In genomic region chr2:111652681-111653080, GRCh38 we compare ENCODE assay signal across 21 cellular contexts.
DNase-seq lines count a peak whose midpoint lies in the region; ATAC-seq and TF ChIP-seq lines count a peak whose summit lies in the region.
"Had no signal": no experiment of that assay in that cellular context is flagged by ENCODE, and none has a peak within 500 bp of the region (broad histone marks: within the 10 kb centered on the region; RNA-seq: fewer than 3 reads in every experiment).

No MANE protein-coding gene starts in this region.

- TF ChIP-seq POLR2A in esophagus squamous epithelium (IDR thresholded peaks at IDR 0.05), result no peak

- H3K4me1 ChIP-seq in cardiac muscle cell (ENCODE audit: low read depth) (peaks cover 37% of the 10 kb centered on the region), heart right ventricle (no peaks in the 10 kb centered on the region), esophagus squamous epithelium (peaks cover 0 to 14% (median 0%) of the 10 kb centered on the region in 3 donors), left lung (no peaks in the 10 kb centered on the region), upper lobe of right lung (no peaks in the 10 kb centered on the region)
- H3K4me1 ChIP-seq: A549; BE2C; BLaER1 treated with 17β-estradiol and CSF1 and Interleukin-3, amounts not matched to agents 10 nM and 100 nM had no signal

- H3K4me3 ChIP-seq in cardiac muscle cell, result no peak overlapping the region
- H3K4me3 ChIP-seq in heart right ventricle, result no peak overlapping the region
- no peak overlapping the region for H3K4me3 ChIP-seq in esophagus squamous epithelium
- no peak overlapping the region for H3K4me3 ChIP-seq in left lung
- H3K4me3 ChIP-seq in upper lobe of right lung, result no peak overlapping the region
- H3K4me3 ChIP-seq: A549; BLaER1 treated with 17β-estradiol and CSF1 and Interleukin-3, amounts not matched to agents 10 nM and 100 nM; GM23338 had no signal

- H3K27ac ChIP-seq in cardiac muscle cell (peak overlapping the region; percentile 65), heart right ventricle (no peak overlapping the region), esophagus squamous epithelium (peak overlapping the region in 3 of 4 donors; percentile 12 to 52 (median 42)), left lung (peak overlapping the region in 1 of 2 donors; percentile 49), upper lobe of right lung (no peak overlapping the region)
- H3K27ac ChIP-seq: A549; BLaER1 treated with 17β-estradiol and CSF1 and Interleukin-3, amounts not matched to agents 10 nM and 100 nM had no signal

- intact Hi-C loops in heart right ventricle (cut with DNase I), result no loop called here
- intact Hi-C loops in esophagus squamous epithelium (cut with DNase I), result no loop called here
- intact Hi-C loops in left lung (cut with DNase I), result no loop called here
- intact Hi-C loops in upper lobe of right lung (cut with DNase I), result no loop called here
- intact Hi-C loops in left colon (cut with DNase I, micrococcal nuclease), result no loop called here
- intact Hi-C loops in posterior cingulate gyrus (cut with DNase I), result no loop called here

- H3K9me3 ChIP-seq in cardiac muscle cell (ENCODE audit: low read depth) (no peaks in the 10 kb centered on the region), heart right ventricle (peaks cover 0 to 27% (median under 1%) of the 10 kb centered on the region in 11 donors), esophagus squamous epithelium (peaks cover 0 to under 1% (median 0%) of the 10 kb centered on the region in 3 donors), left lung (no peaks in the 10 kb centered on the region), upper lobe of right lung (no peaks in the 10 kb centered on the region)
- H3K9me3 ChIP-seq: BE2C had no signal

- H3K27me3 ChIP-seq in cardiac muscle cell (no peaks in the 10 kb centered on the region), heart right ventricle (no peaks in the 10 kb centered on the region), esophagus squamous epithelium (no peaks in the 10 kb centered on the region), left lung (no peaks in the 10 kb centered on the region), upper lobe of right lung (no peaks in the 10 kb centered on the region)
- H3K27me3 ChIP-seq: BE2C; BLaER1 treated with 17β-estradiol and CSF1 and Interleukin-3, amounts not matched to agents 10 nM and 100 nM had no signal

- ATAC-seq in heart right ventricle (no peak), left lung (peak; percentile 88), upper lobe of right lung (peak; percentile 68), left colon (no peak)
- ATAC-seq: HCT116 had no signal

- DNase-seq in cardiac muscle cell (ENCODE audit: low read depth in 1 of 2, low spot score in 1 of 2), result peak in 1 of 2 donors; percentile 77
- DNase-seq in heart right ventricle, result no peak
- no peak for DNase-seq in esophagus squamous epithelium (lab: John Stamatoyannopoulos, UW)
- DNase-seq in left lung, result no peak
- DNase-seq in upper lobe of right lung, result no peak
- no peak for DNase-seq in left colon
- DNase-seq in DMS 273 treated with DMSO at 0.1 percent for 48 hours (lab: John Stamatoyannopoulos, UW), result no peak
- DNase-seq in posterior cingulate gyrus, result no peak
- DNase-seq: 8988T; AML-193; BE2C; CD4-positive, alpha-beta T cell; CD8-positive, alpha-beta memory T cell; DMS53; DMS79 treated with DMSO at 0.1 percent for 48 hours; GF-D8; H9 had no signal

- no peak for TF ChIP-seq CTCF in cardiac muscle cell (IDR thresholded peaks at IDR 0.05; ENCODE audit: low read depth, low read length)
- no peak for TF ChIP-seq CTCF in heart right ventricle (IDR thresholded peaks at IDR 0.05)
- TF ChIP-seq CTCF in esophagus squamous epithelium (IDR thresholded peaks at IDR 0.05), result no peak
- no peak for TF ChIP-seq CTCF in left lung (IDR thresholded peaks at IDR 0.05)
- no peak for TF ChIP-seq CTCF in upper lobe of right lung (IDR thresholded peaks at IDR 0.05)

- H3K36me3 ChIP-seq in cardiac muscle cell (no peaks in the 10 kb centered on the region), heart right ventricle (no peaks in the 10 kb centered on the region), esophagus squamous epithelium (no peaks in the 10 kb centered on the region), left lung (no peaks in the 10 kb centered on the region), upper lobe of right lung (no peaks in the 10 kb centered on the region)
- H3K36me3 ChIP-seq: BE2C; BLaER1 treated with 17β-estradiol and CSF1 and Interleukin-3, amounts not matched to agents 10 nM and 100 nM had no signal

- 32 to 53% methylated on average over 1 of the region's 1 CpG for WGBS in heart right ventricle, 2 donors
- WGBS in esophagus squamous epithelium, 2 donors, result 45 to 65% methylated on average over 1 of the region's 1 CpG

Comparison
In these comparisons a context has a peak if more than half of its experiments do, and no peak if none do; other contexts are left out.
1. H3K27ac ChIP-seq: peak in cardiac muscle cell (single experiment) and esophagus squamous epithelium (3 of 4); none in heart right ventricle (0 of 10) and upper lobe of right lung (single experiment).
2. ATAC-seq: peak in left lung (single experiment) and upper lobe of right lung (single experiment); none in heart right ventricle (0 of 8) and left colon (single experiment).